14 cellular contexts compared by ENCODE assay signal in the genomic region with DNA sequence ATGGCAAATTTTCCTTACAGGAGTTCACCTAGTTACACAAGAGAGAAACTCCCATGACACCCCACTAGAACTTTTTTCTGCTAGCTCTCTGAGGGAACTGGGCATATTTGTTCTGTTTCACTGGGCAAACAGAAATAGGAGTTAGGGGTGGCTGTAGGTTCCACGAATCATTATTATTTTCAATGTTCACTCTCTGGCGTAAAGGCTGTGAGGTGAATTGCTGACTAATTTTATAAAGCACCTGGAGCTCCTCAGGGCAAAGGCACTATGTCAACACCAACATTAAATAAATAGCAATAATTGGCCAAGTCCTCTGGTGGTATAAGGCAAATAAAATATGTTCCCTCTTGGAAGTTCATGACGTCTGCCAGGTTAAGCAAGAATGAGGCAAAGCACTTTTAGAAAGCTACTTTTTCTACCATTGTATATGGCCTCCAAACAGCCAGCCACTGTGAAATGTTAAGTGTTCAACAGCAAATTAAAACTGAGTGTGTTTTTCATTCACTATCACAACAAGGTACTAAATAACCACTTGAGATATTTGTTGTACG.
DNase-seq lines count a peak whose midpoint lies in the region; ATAC-seq and TF ChIP-seq lines count a peak whose summit lies in the region.
"Had no signal": no experiment of that assay in that cellular context is flagged by ENCODE, and none has a peak within 500 bp of the region (broad histone marks: within the 10 kb centered on the region; RNA-seq: fewer than 3 reads in every experiment).

No MANE protein-coding gene starts in this region.

- TF ChIP-seq POLR2A in upper lobe of left lung (IDR thresholded peaks at IDR 0.05) = no peak

- TF ChIP-seq CTCF in hepatocyte (IDR thresholded peaks at IDR 0.05; ENCODE audit: poor library complexity) = no peak
- no peak for TF ChIP-seq CTCF in upper lobe of left lung (IDR thresholded peaks at IDR 0.05)

- ATAC-seq in upper lobe of left lung (ENCODE audit: low FRiP score in 2 of 2) (peak; percentile 56 to 93), HG02852 (IDR thresholded peaks at IDR 0.05; ENCODE audit: unreplicated experiment) (no peak), left ventricle myocardium superior (no peak)
- no peak for ATAC-seq in naive thymus-derived CD8-positive, alpha-beta T cell
- ATAC-seq: T-helper 17 cell had no signal

- H3K4me3 ChIP-seq in hepatocyte = no peak overlapping the region
- H3K4me3 ChIP-seq in upper lobe of left lung = no peak overlapping the region
- H3K4me3 ChIP-seq: tibial nerve had no signal

- no peaks in the 10 kb centered on the region for H3K27me3 Mint-ChIP-seq in naive thymus-derived CD8-positive, alpha-beta T cell

- H3K36me3 Mint-ChIP-seq in naive thymus-derived CD8-positive, alpha-beta T cell = no peaks in the 10 kb centered on the region

- H3K27ac Mint-ChIP-seq in naive thymus-derived CD8-positive, alpha-beta T cell = no peak overlapping the region
- H3K27ac Mint-ChIP-seq: T-helper 17 cell had no signal

- H3K9me3 ChIP-seq in hepatocyte (ENCODE audit: low read depth) = no peaks in the 10 kb centered on the region
- H3K9me3 ChIP-seq in upper lobe of left lung = no peaks in the 10 kb centered on the region
- H3K9me3 ChIP-seq: tibial nerve had no signal

- no peaks in the 10 kb centered on the region for H3K79me2 ChIP-seq in hepatocyte

- POLR2A ChIA-PET in naive thymus-derived CD8-positive, alpha-beta T cell (lab: Charles Lee) = no interaction called here

- H3K27ac ChIP-seq in hepatocyte (peak overlapping the region; percentile 64), upper lobe of left lung (peak overlapping the region; percentile 32 to 62 (median 60))
- H3K27ac ChIP-seq: tibial nerve had no signal

- peak; percentile 85 for DNase-seq in NCI-H2107 treated with DMSO at 0.1 percent for 48 hours (lab: John Stamatoyannopoulos, UW; ENCODE audit: unreplicated experiment)
- DNase-seq in NCI-H2107 (lab: John Stamatoyannopoulos, UW) = no peak
- peak; percentile 78 for DNase-seq in NCI-H345 treated with DMSO at 0.1 percent for 48 hours (lab: John Stamatoyannopoulos, UW; ENCODE audit: unreplicated experiment)
- peak; percentile 10 for DNase-seq in hepatocyte (ENCODE audit: low spot score)
- peak in 1 of 2 donors; percentile 31 for DNase-seq in upper lobe of left lung
- DNase-seq in left ventricle myocardium superior = no peak
- DNase-seq in naive thymus-derived CD8-positive, alpha-beta T cell = no peak
- DNase-seq: activated CD4-positive, alpha-beta T cell treated with anti-CD3 and anti-CD28 coated beads, Interleukin-2, amount 50 U/mL, for 1 hour; activated effector memory CD4-positive, alpha-beta T cell treated with Interleukin-2 at 50 U/mL for 16 hours; effector CD8-positive, alpha-beta T cell; stimulated activated CD4-positive, alpha-beta T cell treated with anti-CD3 and anti-CD28 coated beads, Interleukin-15, amount 100 ng/mL, for 24 hours; T-helper 17 cell had no signal

- H3K4me1 Mint-ChIP-seq in naive thymus-derived CD8-positive, alpha-beta T cell = no peaks in the 10 kb centered on the region
- H3K4me1 Mint-ChIP-seq: T-helper 17 cell had no signal

- TF ChIP-seq EP300 in upper lobe of left lung (IDR thresholded peaks at IDR 0.05) = peak in 1 of 4 donors; percentile 40

- H3K27me3 ChIP-seq in hepatocyte = no peaks in the 10 kb centered on the region
- no peaks in the 10 kb centered on the region for H3K27me3 ChIP-seq in upper lobe of left lung
- H3K27me3 ChIP-seq: tibial nerve had no signal

- H3K9me2 ChIP-seq in hepatocyte (replicated peaks; ENCODE audit: insufficient read depth) = no peaks in the 10 kb centered on the region

- intact Hi-C loops in left ventricle myocardium superior (cut with micrococcal nuclease) = no loop called here

- H3K4me1 ChIP-seq in hepatocyte (ENCODE audit: insufficient read depth) (peaks cover 6% of the 10 kb centered on the region), upper lobe of left lung (peaks cover 0 to 10% (median 4%) of the 10 kb centered on the region in 4 donors)

- H2AFZ ChIP-seq in hepatocyte = no peak overlapping the region

- no peaks in the 10 kb centered on the region for H4K20me1 ChIP-seq in hepatocyte (ENCODE audit: insufficient read depth, poor library complexity, severe bottlenecking)

- peak overlapping the region; percentile 34 for H3K4me2 ChIP-seq in hepatocyte

- 57% methylated on average over 4 of the region's 4 CpGs for WGBS in hepatocyte (ENCODE audit: low lambda C conversion rate, missing lambda C conversion rate)
- WGBS in upper lobe of left lung, 2 donors = 56 to 69% methylated on average over 4 of the region's 4 CpGs

- H3K9me3 Mint-ChIP-seq in naive thymus-derived CD8-positive, alpha-beta T cell = no peaks in the 10 kb centered on the region

- H3K4me3 Mint-ChIP-seq in naive thymus-derived CD8-positive, alpha-beta T cell = no peak overlapping the region
- H3K4me3 Mint-ChIP-seq: T-helper 17 cell had no signal

- no peaks in the 10 kb centered on the region for H3K36me3 ChIP-seq in hepatocyte (replicated peaks; ENCODE audit: insufficient read depth, low read depth)
- H3K36me3 ChIP-seq in upper lobe of left lung = no peaks in the 10 kb centered on the region
- H3K36me3 ChIP-seq: tibial nerve had no signal

Comparison
In these comparisons a context has a peak if more than half of its experiments do, and no peak if none do; other contexts are left out.
1. DNase-seq: peak in NCI-H2107 treated with DMSO at 0.1 percent for 48 hours (single experiment), NCI-H345 treated with DMSO at 0.1 percent for 48 hours (single experiment) and hepatocyte (single experiment); none in NCI-H2107 (single experiment), left ventricle myocardium superior (single experiment) and naive thymus-derived CD8-positive, alpha-beta T cell (0 of 10).
2. ATAC-seq: peak in upper lobe of left lung (2 of 2); none in HG02852 (single experiment), left ventricle myocardium superior (single experiment) and naive thymus-derived CD8-positive, alpha-beta T cell (0 of 2).